In the genomic region with DNA sequence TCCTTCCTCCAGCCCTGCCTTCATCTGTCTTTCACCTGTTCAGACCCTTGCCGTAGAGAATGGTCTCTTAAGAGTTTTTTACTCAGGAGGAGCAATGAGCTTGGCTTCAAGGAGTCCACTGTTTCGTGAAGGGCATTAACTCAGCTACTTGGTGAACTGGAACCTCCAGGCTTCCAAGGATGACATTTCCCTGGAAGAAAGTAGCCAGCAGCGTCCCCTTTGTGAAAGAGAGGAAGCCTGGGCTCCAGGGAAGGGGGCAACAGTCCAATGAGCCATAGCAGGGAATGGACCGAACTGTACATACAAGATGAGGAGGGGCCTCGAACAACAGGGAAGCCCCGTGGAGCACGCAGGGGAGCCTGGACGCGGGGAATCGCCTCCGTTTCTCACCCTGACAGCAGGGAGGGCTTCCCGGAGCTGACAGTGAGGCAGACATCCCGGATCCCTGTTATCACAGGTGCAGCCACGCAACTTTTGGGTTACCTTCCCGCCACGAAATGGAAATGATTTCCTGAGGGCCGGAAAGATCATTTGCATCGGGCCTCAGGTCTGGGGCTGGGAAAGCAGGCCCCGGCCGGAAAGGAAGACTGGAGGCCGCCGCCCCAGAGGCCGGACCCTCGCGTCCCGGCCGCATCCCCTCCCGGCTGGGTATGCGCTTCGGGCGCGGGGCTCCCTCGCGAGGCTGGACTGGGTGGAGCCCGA, we compare ENCODE assay signal across 1 cellular context.
TF ChIP-seq lines count a peak whose summit lies in the region.

No MANE protein-coding gene starts in this region.

TF ChIP-seq in HEK293, 187 proteins besides CTCF, POLR2A, EP300 and RAD21 (continued from another document):
- TF ChIP-seq, protein P1, sequence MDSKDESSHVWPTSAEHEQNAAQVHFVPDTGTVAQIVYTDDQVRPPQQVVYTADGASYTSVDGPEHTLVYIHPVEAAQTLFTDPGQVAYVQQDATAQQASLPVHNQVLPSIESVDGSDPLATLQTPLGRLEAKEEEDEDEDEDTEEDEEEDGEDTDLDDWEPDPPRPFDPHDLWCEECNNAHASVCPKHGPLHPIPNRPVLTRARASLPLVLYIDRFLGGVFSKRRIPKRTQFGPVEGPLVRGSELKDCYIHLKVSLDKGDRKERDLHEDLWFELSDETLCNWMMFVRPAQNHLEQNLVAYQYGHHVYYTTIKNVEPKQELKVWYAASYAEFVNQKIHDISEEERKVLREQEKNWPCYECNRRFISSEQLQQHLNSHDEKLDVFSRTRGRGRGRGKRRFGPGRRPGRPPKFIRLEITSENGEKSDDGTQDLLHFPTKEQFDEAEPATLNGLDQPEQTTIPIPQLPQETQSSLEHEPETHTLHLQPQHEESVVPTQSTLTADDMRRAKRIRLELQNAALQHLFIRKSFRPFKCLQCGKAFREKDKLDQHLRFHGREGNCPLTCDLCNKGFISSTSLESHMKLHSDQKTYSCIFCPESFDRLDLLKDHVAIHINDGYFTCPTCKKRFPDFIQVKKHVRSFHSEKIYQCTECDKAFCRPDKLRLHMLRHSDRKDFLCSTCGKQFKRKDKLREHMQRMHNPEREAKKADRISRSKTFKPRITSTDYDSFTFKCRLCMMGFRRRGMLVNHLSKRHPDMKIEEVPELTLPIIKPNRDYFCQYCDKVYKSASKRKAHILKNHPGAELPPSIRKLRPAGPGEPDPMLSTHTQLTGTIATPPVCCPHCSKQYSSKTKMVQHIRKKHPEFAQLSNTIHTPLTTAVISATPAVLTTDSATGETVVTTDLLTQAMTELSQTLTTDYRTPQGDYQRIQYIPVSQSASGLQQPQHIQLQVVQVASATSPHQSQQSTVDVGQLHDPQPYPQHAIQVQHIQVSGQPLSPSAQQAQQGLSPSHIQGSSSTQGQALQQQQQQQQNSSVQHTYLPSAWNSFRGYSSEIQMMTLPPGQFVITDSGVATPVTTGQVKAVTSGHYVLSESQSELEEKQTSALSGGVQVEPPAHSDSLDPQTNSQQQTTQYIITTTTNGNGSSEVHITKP (tag by site-specific recombination; IDR thresholded peaks at IDR 0.05) = no peak
- TF ChIP-seq TCF7L2 (IDR thresholded peaks at IDR 0.05; ENCODE audit: borderline replicate concordance, low read depth, low read length) = no peak
- no peak for TF ChIP-seq ZNF623 (tag by site-specific recombination; IDR thresholded peaks at IDR 0.05)
- peak; percentile 41; the same call in 1 of the 2 replicates for TF ChIP-seq ZNF335 (tag by site-specific recombination; conservative IDR thresholded peaks at IDR 0.05)
- TF ChIP-seq, protein P2, sequence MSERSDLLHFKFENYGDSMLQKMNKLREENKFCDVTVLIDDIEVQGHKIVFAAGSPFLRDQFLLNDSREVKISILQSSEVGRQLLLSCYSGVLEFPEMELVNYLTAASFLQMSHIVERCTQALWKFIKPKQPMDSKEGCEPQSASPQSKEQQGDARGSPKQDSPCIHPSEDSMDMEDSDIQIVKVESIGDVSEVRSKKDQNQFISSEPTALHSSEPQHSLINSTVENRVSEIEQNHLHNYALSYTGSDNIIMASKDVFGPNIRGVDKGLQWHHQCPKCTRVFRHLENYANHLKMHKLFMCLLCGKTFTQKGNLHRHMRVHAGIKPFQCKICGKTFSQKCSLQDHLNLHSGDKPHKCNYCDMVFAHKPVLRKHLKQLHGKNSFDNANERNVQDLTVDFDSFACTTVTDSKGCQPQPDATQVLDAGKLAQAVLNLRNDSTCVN (tag by site-specific recombination; optimal IDR thresholded peaks at IDR 0.05) = peak; percentile 32
- TF ChIP-seq ZNF2 (tag by site-specific recombination; IDR thresholded peaks at IDR 0.05) = peak; percentile 39; the same call in 1 of the 2 replicates
- no peak for TF ChIP-seq ZSCAN30 (tag by site-specific recombination; IDR thresholded peaks at IDR 0.05)
TF ChIP-seq in HEK293: peak in this region for 4.
